Comparison of ENCODE assay signal across 12 cellular contexts in genomic region chr3:68306571-68306970, GRCh38.
DNase-seq lines count a peak whose midpoint lies in the region; ATAC-seq, FAIRE-seq and TF ChIP-seq lines count a peak whose summit lies in the region.
"Had no signal": no experiment of that assay in that cellular context is flagged by ENCODE, and none has a peak within 500 bp of the region (broad histone marks: within the 10 kb centered on the region; RNA-seq: fewer than 3 reads in every experiment).

No MANE protein-coding gene starts in this region.

- POLR2A ChIA-PET in activated CD4-positive, alpha-beta memory T cell treated with anti-CD3 and anti-CD28 coated beads, Interleukin-2, amount 10 ng/mL, durations not matched to agents 7 days and 5 days (lab: Charles Lee) = no interaction called here

- H3K36me3 ChIP-seq in liver (ENCODE audit: control insufficient read depth in 4 of 4, insufficient read depth in 3 of 4, low read depth in 1 of 4, low read length in 3 of 4) (no peaks in the 10 kb centered on the region), Peyer's patch (no peaks in the 10 kb centered on the region)
- H3K36me3 ChIP-seq: MG63 had no signal

- H3K27me3 ChIP-seq in liver (ENCODE audit: control insufficient read depth in 4 of 4, insufficient read depth in 4 of 4, low read length in 3 of 4) (no peaks in the 10 kb centered on the region), Peyer's patch (no peaks in the 10 kb centered on the region)
- H3K27me3 ChIP-seq: MG63 had no signal

- no peaks in the 10 kb centered on the region for H3K4me1 ChIP-seq in liver (ENCODE audit: control insufficient read depth in 4 of 4, insufficient read depth in 4 of 4, low read length in 3 of 4)
- no peaks in the 10 kb centered on the region for H3K4me1 ChIP-seq in Peyer's patch

- no peak overlapping the region for H3K9ac ChIP-seq in liver (ENCODE audit: low read depth in 1 of 2, low read length in 2 of 2)

- H3K4me3 Mint-ChIP-seq in activated CD4-positive, alpha-beta memory T cell treated with anti-CD3 and anti-CD28 coated beads, Interleukin-2, amount 10 ng/mL, durations not matched to agents 7 days and 5 days = no peak overlapping the region
- H3K4me3 Mint-ChIP-seq: brain had no signal

- TF ChIP-seq POLR2A in Peyer's patch (IDR thresholded peaks at IDR 0.05) = no peak
- no peak for TF ChIP-seq POLR2A in H54 (IDR thresholded peaks at IDR 0.05; ENCODE audit: low read depth, low read length)

- H3K27me3 Mint-ChIP-seq in activated CD4-positive, alpha-beta memory T cell treated with anti-CD3 and anti-CD28 coated beads, Interleukin-2, amount 10 ng/mL, durations not matched to agents 7 days and 5 days = no peaks in the 10 kb centered on the region
- H3K27me3 Mint-ChIP-seq: brain had no signal

- H3K4me3 ChIP-seq in liver (ENCODE audit: low read depth in 1 of 3, low read length in 3 of 3) (no peak overlapping the region), Peyer's patch (no peak overlapping the region)
- H3K4me3 ChIP-seq: MG63 had no signal

- no peak for FAIRE-seq in H54 (lab: Jason Lieb, UNC)

- DNase-seq in EL (peak; percentile 0), HK-2 (ENCODE audit: unreplicated experiment) (peak; percentile 2), Peyer's patch (no peak), H54 (ENCODE audit: insufficient read length, low spot score) (no peak), anterior cingulate cortex (lab: John Stamatoyannopoulos, UW) (no peak)
- DNase-seq in activated CD4-positive, alpha-beta memory T cell treated with anti-CD3 and anti-CD28 coated beads, Interleukin-2, amount 10 ng/mL, durations not matched to agents 7 days and 5 days = peak; percentile 19
- DNase-seq: MG63; Right ventricle myocardium superior; stimulated activated CD4-positive, alpha-beta T cell treated with anti-CD3 and anti-CD28 coated beads, Interleukin-12 subunit alpha, Interleukin-12 subunit beta, amount 100 ng/mL, for 4 hours had no signal

- no peaks in the 10 kb centered on the region for H3K36me3 Mint-ChIP-seq in activated CD4-positive, alpha-beta memory T cell treated with anti-CD3 and anti-CD28 coated beads, Interleukin-2, amount 10 ng/mL, durations not matched to agents 7 days and 5 days (ENCODE audit: low read depth)
- H3K36me3 Mint-ChIP-seq: brain had no signal

- H3K27ac ChIP-seq in liver (ENCODE audit: low read depth in 1 of 2, low read length in 2 of 2) = no peak overlapping the region
- no peak overlapping the region for H3K27ac ChIP-seq in Peyer's patch

- WGBS in liver = 71% methylated on average over 2 of the region's 2 CpGs

- no peak for ATAC-seq in GM21360 (IDR thresholded peaks at IDR 0.05; ENCODE audit: unreplicated experiment)

- TF ChIP-seq CTCF in liver (IDR thresholded peaks at IDR 0.05; ENCODE audit: low read depth, low read length, missing input control) (no peak), Peyer's patch (IDR thresholded peaks at IDR 0.05) (no peak)

- no peaks in the 10 kb centered on the region for H3K4me1 Mint-ChIP-seq in activated CD4-positive, alpha-beta memory T cell treated with anti-CD3 and anti-CD28 coated beads, Interleukin-2, amount 10 ng/mL, durations not matched to agents 7 days and 5 days
- H3K4me1 Mint-ChIP-seq: brain had no signal

- H3K9me3 Mint-ChIP-seq in activated CD4-positive, alpha-beta memory T cell treated with anti-CD3 and anti-CD28 coated beads, Interleukin-2, amount 10 ng/mL, durations not matched to agents 7 days and 5 days = peaks cover 4% of the 10 kb centered on the region

- H3K9me3 ChIP-seq in liver (ENCODE audit: control insufficient read depth in 4 of 4, low read length in 3 of 4) = no peaks in the 10 kb centered on the region
- no peaks in the 10 kb centered on the region for H3K9me3 ChIP-seq in Peyer's patch
- H3K9me3 ChIP-seq: MG63 had no signal

- CTCF ChIA-PET in activated CD4-positive, alpha-beta memory T cell treated with anti-CD3 and anti-CD28 coated beads, Interleukin-2, amount 10 ng/mL, durations not matched to agents 7 days and 5 days (lab: Charles Lee) = no interaction called here

- no peak for TF ChIP-seq RAD21 in liver (IDR thresholded peaks at IDR 0.05)

- H3K27ac Mint-ChIP-seq in activated CD4-positive, alpha-beta memory T cell treated with anti-CD3 and anti-CD28 coated beads, Interleukin-2, amount 10 ng/mL, durations not matched to agents 7 days and 5 days = no peak overlapping the region
- H3K27ac Mint-ChIP-seq: brain had no signal

TF ChIP-seq in liver, 16 proteins besides CTCF, POLR2A, EP300 and RAD21:
- TF ChIP-seq MAX (IDR thresholded peaks at IDR 0.05) (no peak), REST (IDR thresholded peaks at IDR 0.05) (peak; percentile 99)

Comparison
In these comparisons a context has a peak if more than half of its experiments do, and no peak if none do; other contexts are left out.
1. DNase-seq: peak in EL (single experiment), HK-2 (single experiment) and activated CD4-positive, alpha-beta memory T cell treated with anti-CD3 and anti-CD28 coated beads, Interleukin-2, amount 10 ng/mL, durations not matched to agents 7 days and 5 days (single experiment); none in Peyer's patch (0 of 3), H54 (single experiment) and anterior cingulate cortex (0 of 58).